Comparison of ENCODE assay signal across 17 cellular contexts in genomic region chr7:123719481-123719806, GRCh38. TPM values are rescaled to one million over a fixed set of nuclear protein-coding genes. Genes with fewer than 3 reads are reported as not detected.
DNase-seq lines count a peak whose midpoint lies in the region; ATAC-seq and TF ChIP-seq lines count a peak whose summit lies in the region.
"Had no signal": no experiment of that assay in that cellular context is flagged by ENCODE, and none has a peak within 500 bp of the region (broad histone marks: within the 10 kb centered on the region; RNA-seq: fewer than 3 reads in every experiment).

No MANE protein-coding gene starts in this region.

- POLR2A ChIA-PET in naive thymus-derived CD4-positive, alpha-beta T cell (lab: Charles Lee), result no interaction called here

- peaks cover 69% of the 10 kb centered on the region for H3K4me1 Mint-ChIP-seq in activated T-cell treated with anti-CD3 and anti-CD28 coated beads, Interleukin-2, amount 50 U/mL, for 24 hours (ENCODE audit: low read depth)
- H3K4me1 Mint-ChIP-seq in naive thymus-derived CD4-positive, alpha-beta T cell, result peaks cover 30 to 88% (median 78%) of the 10 kb centered on the region in 7 donors

- no peaks in the 10 kb centered on the region for H3K9me3 ChIP-seq in naive thymus-derived CD4-positive, alpha-beta T cell (ENCODE audit: control insufficient read depth in 2 of 3, low read length in 3 of 3)
- H3K9me3 ChIP-seq: gastroesophageal sphincter, stomach had no signal

- no peak overlapping the region for H3K27ac ChIP-seq in naive thymus-derived CD4-positive, alpha-beta T cell (ENCODE audit: low read depth, low read length)
- H3K27ac ChIP-seq: gastroesophageal sphincter, stomach had no signal

- no peaks in the 10 kb centered on the region for H3K9me3 Mint-ChIP-seq in activated T-cell treated with anti-CD3 and anti-CD28 coated beads, Interleukin-2, amount 50 U/mL, for 24 hours
- H3K9me3 Mint-ChIP-seq in naive thymus-derived CD4-positive, alpha-beta T cell, result no peaks in the 10 kb centered on the region
- H3K9me3 Mint-ChIP-seq: CD4-positive, alpha-beta T cell; neural crest cell had no signal

- DNase-seq in activated T-cell treated with anti-CD3 and anti-CD28 coated beads, Interleukin-2, amount 50 U/mL, for 24 hours, result no peak
- no peak for DNase-seq in activated T-cell treated with anti-CD3 and anti-CD28 coated beads, Interleukin-2, amount 50 U/mL, for 48 hours
- peak; percentile 98 for DNase-seq in SK-MEL-5 (ENCODE audit: low read depth, low spot score)
- DNase-seq in fibroblast of villous mesenchyme (ENCODE audit: low read depth), result peak; percentile 22
- DNase-seq in naive thymus-derived CD4-positive, alpha-beta T cell, result no peak
- no peak for DNase-seq in GM13977 (ENCODE audit: low spot score)
- DNase-seq in H4 (ENCODE audit: low spot score), result no peak
- DNase-seq: CD4-positive, alpha-beta T cell; KG1; mesenchymal stem cell; NCI-H1105 treated with DMSO at 0.1 percent for 48 hours; RPMI8226; stomach had no signal

- intact Hi-C loops in naive thymus-derived CD4-positive, alpha-beta T cell (cut with micrococcal nuclease), result loop anchor here (1.0 to 2.0 kb wide), 3 partner anchors 8 to 29 kb away; partner anchors contain the start of gene WASL (in 1 of the 2)

- ATAC-seq in naive thymus-derived CD4-positive, alpha-beta T cell, result no peak
- ATAC-seq in HG02970 (IDR thresholded peaks at IDR 0.05; ENCODE audit: low FRiP score, unreplicated experiment), result no peak
- ATAC-seq: activated CD4-positive, CD25-positive, alpha-beta regulatory T cell treated with anti-CD3 and anti-CD28 coated beads, Interleukin-2, amount 50 U/mL, for 24 hours; gastroesophageal sphincter had no signal

- H3K36me3 Mint-ChIP-seq in activated T-cell treated with anti-CD3 and anti-CD28 coated beads, Interleukin-2, amount 50 U/mL, for 24 hours (ENCODE audit: low read depth), result peaks cover 13% of the 10 kb centered on the region
- H3K36me3 Mint-ChIP-seq in naive thymus-derived CD4-positive, alpha-beta T cell, result peaks cover 0 to 21% (median 8%) of the 10 kb centered on the region in 5 donors

- H3K27me3 Mint-ChIP-seq in activated T-cell treated with anti-CD3 and anti-CD28 coated beads, Interleukin-2, amount 50 U/mL, for 24 hours, result no peaks in the 10 kb centered on the region
- H3K27me3 Mint-ChIP-seq in naive thymus-derived CD4-positive, alpha-beta T cell, result no peaks in the 10 kb centered on the region
- H3K27me3 Mint-ChIP-seq: CD4-positive, alpha-beta T cell had no signal

- in situ Hi-C loops in SK-MEL-5 (cut with HindIII; ENCODE audit: low pct_unique_long_range_greater_than_20kb, low sequenced_read_pairs), result no loop called here
- in situ Hi-C loops in GM13977 (cut with MboI; ENCODE audit: low pct_unique_long_range_greater_than_20kb, low sequenced_read_pairs, unreplicated experiment), result no loop called here

- TF ChIP-seq CTCF in fibroblast of villous mesenchyme (IDR thresholded peaks at IDR 0.05; ENCODE audit: insufficient read depth, low read depth, low read length) (no peak), GM13977 (IDR thresholded peaks at IDR 0.05; ENCODE audit: extremely low read depth, insufficient read depth, missing control alignments) (no peak)

- H3K27me3 ChIP-seq in naive thymus-derived CD4-positive, alpha-beta T cell (ENCODE audit: control insufficient read depth in 2 of 2, insufficient read depth in 2 of 2, low read length in 2 of 2), result no peaks in the 10 kb centered on the region
- H3K27me3 ChIP-seq: gastroesophageal sphincter, stomach had no signal

- H3K27ac Mint-ChIP-seq in activated T-cell treated with anti-CD3 and anti-CD28 coated beads, Interleukin-2, amount 50 U/mL, for 24 hours, result peak overlapping the region; percentile 30
- peak overlapping the region in 5 of 9 donors; percentile 13 to 58 (median 54) for H3K27ac Mint-ChIP-seq in naive thymus-derived CD4-positive, alpha-beta T cell
- H3K27ac Mint-ChIP-seq: CD4-positive, alpha-beta T cell had no signal

- peaks cover 3 to 22% of the 10 kb centered on the region in 2 donors for H3K4me1 ChIP-seq in naive thymus-derived CD4-positive, alpha-beta T cell (ENCODE audit: control insufficient read depth in 2 of 2, insufficient read depth in 2 of 2, low read length in 2 of 2)

- H3K4me3 Mint-ChIP-seq in activated T-cell treated with anti-CD3 and anti-CD28 coated beads, Interleukin-2, amount 50 U/mL, for 24 hours, result no peak overlapping the region
- H3K4me3 Mint-ChIP-seq in naive thymus-derived CD4-positive, alpha-beta T cell, result peak overlapping the region in 8 of 10 donors; percentile 10 to 31 (median 22)
- H3K4me3 Mint-ChIP-seq: CD4-positive, alpha-beta T cell; neural crest cell had no signal

- no peaks in the 10 kb centered on the region for H3K36me3 ChIP-seq in naive thymus-derived CD4-positive, alpha-beta T cell (ENCODE audit: control insufficient read depth in 2 of 3, insufficient read depth in 3 of 3, low read length in 3 of 3)
- H3K36me3 ChIP-seq: gastroesophageal sphincter, stomach had no signal

- CTCF ChIA-PET in naive thymus-derived CD4-positive, alpha-beta T cell (lab: Charles Lee), result no interaction called here

- H3K4me3 ChIP-seq in fibroblast of villous mesenchyme (ENCODE audit: low read depth, low read length), result no peak overlapping the region
- no peak overlapping the region for H3K4me3 ChIP-seq in naive thymus-derived CD4-positive, alpha-beta T cell (ENCODE audit: low read length)
- H3K4me3 ChIP-seq: gastroesophageal sphincter, stomach had no signal

RNA-seq across cellular contexts. Expression of gene WASL, which starts 29.4 kb away (rescaled TPM):
- total RNA-seq in SK-MEL-5 (2014; rRNA removed; shearing (Covaris generic)), result 32.1 and 32.2 TPM in 2 replicates
- polyA plus RNA-seq in SK-MEL-5 (2015; cell fraction: cytosol; rRNA removed), result 68.3 and 87.1 TPM in 2 replicates
- polyA plus RNA-seq in SK-MEL-5 (2015; cell fraction: nucleus; rRNA removed), result 21.6 and 23.8 TPM in 2 replicates
- total RNA-seq in fibroblast of villous mesenchyme, result 18.0 and 22.5 TPM in 2 replicates
- total RNA-seq in naive thymus-derived CD4-positive, alpha-beta T cell, result 10 to 100 TPM in 3 of 5 experiments, 1 to 10 TPM in 2; 8.3 to 15.0 (median 10.1) TPM
- polyA plus RNA-seq in naive thymus-derived CD4-positive, alpha-beta T cell, result 1 to 10 TPM; 2.3 to 3.1 TPM
- 7.9 and 12.8 TPM in 2 replicates for total RNA-seq in H4 (2014; rRNA removed; shearing (Covaris generic))

Comparison
In these comparisons a context has a peak if more than half of its experiments do, and no peak if none do; other contexts are left out.
1. DNase-seq: peak in SK-MEL-5 (single experiment) and fibroblast of villous mesenchyme (single experiment); none in activated T-cell treated with anti-CD3 and anti-CD28 coated beads, Interleukin-2, amount 50 U/mL, for 24 hours (single experiment), activated T-cell treated with anti-CD3 and anti-CD28 coated beads, Interleukin-2, amount 50 U/mL, for 48 hours (0 of 2), naive thymus-derived CD4-positive, alpha-beta T cell (0 of 9), GM13977 (single experiment) and H4 (single experiment).